Comparison of ENCODE assay signal across 9 cellular contexts in the genomic region with DNA sequence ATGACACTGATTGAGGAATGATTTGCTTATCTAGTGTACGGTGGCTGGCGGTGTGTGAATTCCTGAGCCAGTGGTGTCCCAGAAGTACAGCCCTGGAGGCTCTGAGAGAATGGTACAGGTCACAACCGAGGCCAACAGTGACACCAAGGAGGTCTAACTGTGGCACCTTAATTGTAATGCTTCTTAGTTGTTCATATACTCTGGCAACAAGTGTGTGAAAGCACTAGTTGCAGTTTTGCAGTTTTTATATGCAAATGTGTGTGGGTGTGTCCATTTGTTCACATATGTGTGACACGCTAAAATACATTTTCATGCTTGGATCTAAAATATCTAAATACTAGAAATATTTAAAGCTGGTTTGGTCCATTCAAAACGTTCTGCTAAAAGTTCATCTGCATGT.
"Had no signal": no experiment of that assay in that cellular context is flagged by ENCODE, and none has a peak within 500 bp of the region (broad histone marks: within the 10 kb centered on the region; RNA-seq: fewer than 3 reads in every experiment).

No MANE protein-coding gene starts in this region.

- H3K4me3 ChIP-seq: GM23248, GM23338, HAP-1 had no signal

- ATAC-seq: GM23338, HCT116 had no signal

- H3K36me3 ChIP-seq: HAP-1 had no signal

- DNase-seq: GM23248, GOT3, H7, H9, HCEC 1CT, HFFc6 had no signal

- H3K9me3 ChIP-seq: HAP-1 had no signal

- H3K27ac ChIP-seq: GM23248 had no signal
